8 cellular contexts compared by ENCODE assay signal in the genomic region with DNA sequence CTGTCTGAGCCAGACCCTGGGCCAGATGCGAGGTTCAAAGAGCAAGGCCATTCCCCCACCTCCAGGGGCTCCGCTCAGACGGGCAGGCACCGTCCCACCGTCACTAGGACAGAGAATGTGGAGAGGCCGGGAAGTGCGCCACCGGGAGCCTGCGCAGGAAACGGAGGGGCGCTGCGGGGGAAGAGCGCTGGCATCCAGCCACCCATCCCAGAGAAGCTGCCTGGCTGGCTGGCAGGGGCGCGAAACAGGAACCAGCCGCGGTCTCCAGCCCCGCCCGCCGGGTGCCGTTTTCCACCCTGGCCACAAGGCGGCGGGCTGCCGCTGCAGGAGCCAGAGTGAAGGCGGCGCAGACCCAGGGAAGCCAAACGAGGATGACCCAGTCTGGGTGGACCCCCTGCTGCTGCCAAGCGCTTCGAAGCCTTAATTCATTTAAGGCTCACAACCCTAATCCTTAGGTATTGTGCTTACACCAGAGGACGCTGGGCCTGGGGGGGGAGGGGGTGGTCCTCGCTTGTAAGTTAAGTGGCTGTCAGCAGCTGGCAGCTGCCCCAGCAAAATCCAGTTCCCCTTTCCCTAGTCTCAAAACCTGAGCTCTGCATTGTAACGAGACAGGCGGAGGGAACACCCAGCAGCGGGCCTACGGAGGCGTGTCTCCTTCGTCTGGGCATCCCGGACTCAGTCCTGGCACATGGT.
DNase-seq lines count a peak whose midpoint lies in the region; ATAC-seq and TF ChIP-seq lines count a peak whose summit lies in the region.
"Not testable (repeated sequence)": the region's sequence is repeated elsewhere in the genome, so short reads cannot be mapped to it uniquely, and the experiment has no call there.

No MANE protein-coding gene starts in this region.

- H3K4me3 ChIP-seq in Peyer's patch (peak overlapping the region in 3 of 4 donors; percentile 34 to 46 (median 46)), epithelial cell of esophagus (ENCODE audit: low read length) (peak overlapping the region; percentile 8), mononuclear cell (ENCODE audit: low read length) (peak overlapping the region; percentile 9)

- in situ Hi-C loops in Caki2 (cut with HindIII; ENCODE audit: low pct_unique_long_range_greater_than_20kb, low sequenced_read_pairs), result not testable (repeated sequence)

- H3K9me3 Mint-ChIP-seq in activated T-cell treated with anti-CD3 and anti-CD28 coated beads, Interleukin-2, amount 50 U/mL, for 4 hours, result not testable (repeated sequence)

- peaks cover 0 to 18% of the 10 kb centered on the region in 2 donors for H3K27me3 ChIP-seq in Peyer's patch
- H3K27me3 ChIP-seq in mononuclear cell (ENCODE audit: insufficient read depth, low read length), result not testable (repeated sequence)

- peak overlapping the region; percentile 22 to 59 (median 36) for H3K27ac ChIP-seq in Peyer's patch

- H3K4me3 Mint-ChIP-seq in activated T-cell treated with anti-CD3 and anti-CD28 coated beads, Interleukin-2, amount 50 U/mL, for 4 hours, result peak overlapping the region; percentile 58

- not testable (repeated sequence) for TF ChIP-seq POLR2A in Peyer's patch (IDR thresholded peaks at IDR 0.05)

- TF ChIP-seq CTCF in Peyer's patch (IDR thresholded peaks at IDR 0.05), result peak; percentile 89 to 98 (median 95)
- peak; percentile 70 for TF ChIP-seq CTCF in epithelial cell of esophagus (IDR thresholded peaks at IDR 0.05; ENCODE audit: insufficient read depth, low read depth, low read length, missing control alignments)

- H3K36me3 Mint-ChIP-seq in activated T-cell treated with anti-CD3 and anti-CD28 coated beads, Interleukin-2, amount 50 U/mL, for 4 hours (ENCODE audit: insufficient read depth), result not testable (repeated sequence)

- ATAC-seq in GM21717 (IDR thresholded peaks at IDR 0.05; ENCODE audit: unreplicated experiment), result peak; percentile 71
- peak; percentile 65 to 68 for ATAC-seq in activated T-cell treated with anti-CD3 and anti-CD28 coated beads, Interleukin-2, amount 50 U/mL, for 4 hours

- not testable (repeated sequence) for H3K27me3 Mint-ChIP-seq in activated T-cell treated with anti-CD3 and anti-CD28 coated beads, Interleukin-2, amount 50 U/mL, for 4 hours (ENCODE audit: low read depth)

- H3K4me1 Mint-ChIP-seq in activated T-cell treated with anti-CD3 and anti-CD28 coated beads, Interleukin-2, amount 50 U/mL, for 4 hours (ENCODE audit: low read depth), result peaks cover 24% of the 10 kb centered on the region

- H3K36me3 ChIP-seq in Peyer's patch, result not testable (repeated sequence)

- DNase-seq in Caki2 (ENCODE audit: low read depth) (peak; percentile 75), LHCN-M2 (ENCODE audit: low read depth) (peak; percentile 67), Peyer's patch (peak; percentile 76 to 90 (median 85)), epithelial cell of esophagus (ENCODE audit: low read depth) (peak; percentile 68)
- DNase-seq in activated T-cell treated with anti-CD3 and anti-CD28 coated beads, Interleukin-2, amount 50 U/mL, for 4 hours, result peak; percentile 63
- DNase-seq in stimulated activated CD8-positive, alpha-beta memory T cell treated with anti-CD3 and anti-CD28 coated beads, Interleukin-15, amount 100 ng/mL, for 24 hours (ENCODE audit: low read depth), result peak; percentile 55

- peaks cover 4 to 58% (median 37%) of the 10 kb centered on the region in 4 donors for H3K4me1 ChIP-seq in Peyer's patch
- peaks cover 57% of the 10 kb centered on the region for H3K4me1 ChIP-seq in mononuclear cell (ENCODE audit: insufficient read depth, low read length)

- H3K9me3 ChIP-seq in Peyer's patch; mononuclear cell (ENCODE audit: low read depth, low read length): not testable (repeated sequence)

Comparison
In these comparisons a context has a peak if more than half of its experiments do, and no peak if none do; other contexts are left out.
1. Peak in every context shown above with its lines: DNase-seq, ATAC-seq, H3K4me3 ChIP-seq and H3K27ac ChIP-seq.